In the genomic region with DNA sequence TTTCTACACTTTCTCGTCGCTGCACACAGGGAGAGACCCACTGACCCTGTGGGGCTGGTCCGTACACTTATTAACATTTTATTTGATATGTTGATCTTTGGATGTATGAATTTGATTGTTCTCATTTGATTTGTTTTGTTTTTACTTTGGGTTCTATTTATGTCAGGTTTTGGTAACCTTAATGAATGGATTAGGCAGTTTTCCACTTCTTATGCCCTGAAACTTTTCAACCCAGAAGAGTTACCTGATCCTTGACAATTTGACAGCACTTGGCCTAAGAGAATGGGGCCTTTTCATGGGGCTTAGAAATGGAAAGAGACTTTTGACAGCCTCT, we compare ENCODE assay signal across 2 cellular contexts.
A peak's percentile ranks its signal among the peaks of the same experiment; 100 is the strongest.
TF ChIP-seq lines count a peak whose summit lies in the region.

No MANE protein-coding gene starts in this region.

TF ChIP-seq in HEK293, 187 proteins besides CTCF, POLR2A, EP300 and RAD21:
- TF ChIP-seq ZXDB (tag by site-specific recombination; IDR thresholded peaks at IDR 0.05): no peak
- TF ChIP-seq ZNF335 (tag by site-specific recombination; conservative IDR thresholded peaks at IDR 0.05): peak; percentile 69

TF ChIP-seq in H1, 55 proteins besides CTCF, POLR2A, EP300 and RAD21:
- no peak for TF ChIP-seq ASH2L (IDR thresholded peaks at IDR 0.05; ENCODE audit: low read length)
- TF ChIP-seq TCF12 (IDR thresholded peaks at IDR 0.05; ENCODE audit: low read depth, low read length): no peak
- TF ChIP-seq, protein P1, sequence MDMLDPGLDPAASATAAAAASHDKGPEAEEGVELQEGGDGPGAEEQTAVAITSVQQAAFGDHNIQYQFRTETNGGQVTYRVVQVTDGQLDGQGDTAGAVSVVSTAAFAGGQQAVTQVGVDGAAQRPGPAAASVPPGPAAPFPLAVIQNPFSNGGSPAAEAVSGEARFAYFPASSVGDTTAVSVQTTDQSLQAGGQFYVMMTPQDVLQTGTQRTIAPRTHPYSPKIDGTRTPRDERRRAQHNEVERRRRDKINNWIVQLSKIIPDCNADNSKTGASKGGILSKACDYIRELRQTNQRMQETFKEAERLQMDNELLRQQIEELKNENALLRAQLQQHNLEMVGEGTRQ (IDR thresholded peaks at IDR 0.05; ENCODE audit: low read length): no peak
